In genomic region chr2:191174539-191174938, GRCh38 we compare ENCODE assay signal across 1 cellular context.
TF ChIP-seq lines count a peak whose summit lies in the region.

No MANE protein-coding gene starts in this region.

TF ChIP-seq in K562, 482 proteins besides CTCF, POLR2A, EP300 and RAD21 (continued from another document):
- TF ChIP-seq DDX20 (tag; IDR thresholded peaks at IDR 0.05; ENCODE audit: low read depth) (no peak), KLF10 (CRISPR knock-in tag; IDR thresholded peaks at IDR 0.05) (no peak), MAFG (tag; conservative IDR thresholded peaks at IDR 0.05) (0 out of 2 replicates have a peak, but pooled peaks have one; percentile 14), C11orf30 (IDR thresholded peaks at IDR 0.05; ENCODE audit: low read depth) (0 out of 2 replicates have a peak, but pooled peaks have one; percentile 24), E2F3 (CRISPR knock-in tag; IDR thresholded peaks at IDR 0.05) (no peak), ZNF316 (IDR thresholded peaks at IDR 0.05) (peak; percentile 44), ELF4 (CRISPR knock-in tag; IDR thresholded peaks at IDR 0.05) (no peak), SAP30 (IDR thresholded peaks at IDR 0.05; ENCODE audit: borderline replicate concordance, insufficient read depth, low read depth, low read length, poor library complexity, severe bottlenecking) (no peak)
TF ChIP-seq in K562: peak in this region for 4.
